Comparison of ENCODE assay signal across 13 cellular contexts in genomic region chr2:231512222-231512621, GRCh38. TPM values are rescaled to one million over a fixed set of nuclear protein-coding genes. Genes with fewer than 3 reads are reported as not detected.
DNase-seq lines count a peak whose midpoint lies in the region; ATAC-seq and TF ChIP-seq lines count a peak whose summit lies in the region.
"Had no signal": no experiment of that assay in that cellular context is flagged by ENCODE, and none has a peak within 500 bp of the region (broad histone marks: within the 10 kb centered on the region; RNA-seq: fewer than 3 reads in every experiment).

No MANE protein-coding gene starts in this region.

- no peak for TF ChIP-seq POLR2A in GM18505 (IDR thresholded peaks at IDR 0.05; ENCODE audit: borderline replicate concordance, extremely low read depth, insufficient read depth, insufficient read length)

- H3K4me1 Mint-ChIP-seq in T-helper 1 cell treated with Interleukin-12 subunit alpha and Interleukin-12 subunit beta and Interleukin-4 antibody, amounts not matched to agents 30 μg/mL and 1 μg/mL, for 36 hours (ENCODE audit: low read depth): peaks cover 11% of the 10 kb centered on the region
- peaks cover 11% of the 10 kb centered on the region for H3K4me1 Mint-ChIP-seq in progenitor cell of endocrine pancreas (ENCODE audit: low read depth)

- no peak for ATAC-seq in GM18867 (IDR thresholded peaks at IDR 0.05; ENCODE audit: unreplicated experiment)
- ATAC-seq in GM18505 (IDR thresholded peaks at IDR 0.05; ENCODE audit: unreplicated experiment): no peak
- ATAC-seq: A549 had no signal

- peak overlapping the region; percentile 41 for H3K27ac Mint-ChIP-seq in T-helper 1 cell treated with Interleukin-12 subunit alpha and Interleukin-12 subunit beta and Interleukin-4 antibody, amounts not matched to agents 30 μg/mL and 1 μg/mL, for 36 hours
- H3K27ac Mint-ChIP-seq in progenitor cell of endocrine pancreas: peak overlapping the region; percentile 77

- H3K36me3 Mint-ChIP-seq in T-helper 1 cell treated with Interleukin-12 subunit alpha and Interleukin-12 subunit beta and Interleukin-4 antibody, amounts not matched to agents 30 μg/mL and 1 μg/mL, for 36 hours (ENCODE audit: low read depth): no peaks in the 10 kb centered on the region
- H3K36me3 Mint-ChIP-seq in progenitor cell of endocrine pancreas (ENCODE audit: insufficient read depth): no peaks in the 10 kb centered on the region

- DNase-seq in T-helper 1 cell (no peak), SHP77 treated with DMSO at 0.1 percent for 48 hours (lab: John Stamatoyannopoulos, UW) (peak; percentile 20), fibroblast of pulmonary artery (ENCODE audit: low read depth) (peak; percentile 41), progenitor cell of endocrine pancreas (ENCODE audit: low spot score, unreplicated experiment) (no peak), SKM-1 (lab: John Stamatoyannopoulos, UW; ENCODE audit: unreplicated experiment) (no peak)
- DNase-seq: NCI-H1092 treated with DMSO at 0.1 percent for 48 hours; NK-92 treated with Interleukin-12 subunit alpha and Interleukin-12 subunit beta, amount 100 ng/mL, for 24 hours; stimulated activated CD4-positive, alpha-beta T cell treated with anti-CD3 and anti-CD28 coated beads, Interleukin-4, amount 100 ng/mL, for 1 hour had no signal

- no peak overlapping the region for H3K4me3 Mint-ChIP-seq in T-helper 1 cell treated with Interleukin-12 subunit alpha and Interleukin-12 subunit beta and Interleukin-4 antibody, amounts not matched to agents 30 μg/mL and 1 μg/mL, for 36 hours
- H3K4me3 Mint-ChIP-seq in progenitor cell of endocrine pancreas (ENCODE audit: low read depth): peak overlapping the region; percentile 45

- H3K4me3 ChIP-seq in fibroblast of pulmonary artery (replicated peaks; ENCODE audit: low read depth, low read length): no peak overlapping the region
- H3K4me3 ChIP-seq: A549 had no signal

- no peaks in the 10 kb centered on the region for H3K9me3 Mint-ChIP-seq in T-helper 1 cell treated with Interleukin-12 subunit alpha and Interleukin-12 subunit beta and Interleukin-4 antibody, amounts not matched to agents 30 μg/mL and 1 μg/mL, for 36 hours
- no peaks in the 10 kb centered on the region for H3K9me3 Mint-ChIP-seq in progenitor cell of endocrine pancreas (ENCODE audit: low read depth)

- peaks cover 3% of the 10 kb centered on the region for H3K27me3 Mint-ChIP-seq in T-helper 1 cell treated with Interleukin-12 subunit alpha and Interleukin-12 subunit beta and Interleukin-4 antibody, amounts not matched to agents 30 μg/mL and 1 μg/mL, for 36 hours (ENCODE audit: low read depth)
- H3K27me3 Mint-ChIP-seq in progenitor cell of endocrine pancreas: no peaks in the 10 kb centered on the region

- TF ChIP-seq CTCF in fibroblast of pulmonary artery (IDR thresholded peaks at IDR 0.05; ENCODE audit: low read length, missing control alignments) (no peak), progenitor cell of endocrine pancreas (IDR thresholded peaks at IDR 0.05; ENCODE audit: unreplicated experiment) (no peak)

RNA-seq across cellular contexts. Expression of gene NMUR1, which starts 18.0 kb away (rescaled TPM):
- not detected in 2 replicates for total RNA-seq in progenitor cell of endocrine pancreas
- total RNA-seq: Daoy had no signal

RNA-seq across cellular contexts. Expression of gene NCL, which starts 47.9 kb away (rescaled TPM):
- total RNA-seq in progenitor cell of endocrine pancreas: 588 and 589 TPM in 2 replicates

Comparison
In these comparisons a context has a peak if more than half of its experiments do, and no peak if none do; other contexts are left out.
1. DNase-seq: peak in SHP77 treated with DMSO at 0.1 percent for 48 hours (single experiment) and fibroblast of pulmonary artery (single experiment); none in T-helper 1 cell (0 of 5), progenitor cell of endocrine pancreas (single experiment) and SKM-1 (single experiment).